Comparison of ENCODE assay signal across 8 cellular contexts in the genomic region with DNA sequence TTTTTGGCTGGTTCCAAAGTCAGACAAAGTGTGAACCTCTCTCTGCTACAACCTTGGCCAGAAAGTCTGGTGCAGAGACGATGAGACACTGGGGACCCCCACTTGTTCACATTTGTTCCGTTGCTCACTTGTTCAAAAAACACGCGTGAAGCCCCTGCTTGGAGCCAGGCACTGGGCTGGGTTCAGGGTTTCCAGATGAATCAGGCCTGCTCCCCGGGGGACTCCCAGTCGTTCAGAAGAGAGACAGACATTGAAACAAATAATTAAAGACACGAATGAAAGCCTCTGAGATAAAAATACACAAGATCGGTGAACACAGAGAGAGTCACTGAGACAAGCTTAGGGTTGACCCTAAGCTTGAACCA.
A peak's percentile ranks its signal among the peaks of the same experiment; 100 is the strongest.
DNase-seq lines count a peak whose midpoint lies in the region; ATAC-seq and TF ChIP-seq lines count a peak whose summit lies in the region.

No MANE protein-coding gene starts in this region.

- H3K4me3 ChIP-seq in GM12864 (ENCODE audit: low read depth, low read length) = peak overlapping the region; percentile 34
- H3K4me3 ChIP-seq in left ventricle myocardium inferior = no peak overlapping the region

- intact Hi-C loops in left ventricle myocardium inferior (cut with micrococcal nuclease) = no loop called here

- H3K4me1 ChIP-seq in left ventricle myocardium inferior = no peaks in the 10 kb centered on the region

- no peak for TF ChIP-seq CTCF in GM12864 (IDR thresholded peaks at IDR 0.05; ENCODE audit: low read depth, low read length, missing control alignments)
- TF ChIP-seq CTCF in left ventricle myocardium inferior (IDR thresholded peaks at IDR 0.05; ENCODE audit: borderline replicate concordance) = no peak
- TF ChIP-seq CTCF in progenitor cell of endocrine pancreas (IDR thresholded peaks at IDR 0.05; ENCODE audit: unreplicated experiment) = no peak

- H3K27me3 ChIP-seq in left ventricle myocardium inferior (ENCODE audit: low read depth) = peaks cover 37% of the 10 kb centered on the region

- H3K36me3 ChIP-seq in left ventricle myocardium inferior = no peaks in the 10 kb centered on the region

- H3K4me3 Mint-ChIP-seq in progenitor cell of endocrine pancreas (ENCODE audit: low read depth) = no peak overlapping the region

- ATAC-seq in HG02623 (IDR thresholded peaks at IDR 0.05; ENCODE audit: unreplicated experiment) = peak; percentile 17

- H3K27ac ChIP-seq in left ventricle myocardium inferior (replicated peaks) = no peak overlapping the region

- H3K27ac Mint-ChIP-seq in progenitor cell of endocrine pancreas = no peak overlapping the region

- DNase-seq in GM12864 (ENCODE audit: low read depth) (no peak), germinal center (ENCODE audit: low spot score) (peak; percentile 34), left ventricle myocardium inferior (no peak), NCI-H1105 (lab: John Stamatoyannopoulos, UW) (no peak), progenitor cell of endocrine pancreas (ENCODE audit: low spot score, unreplicated experiment) (no peak), NCI-H526 treated with DMSO at 0.1 percent for 48 hours (lab: John Stamatoyannopoulos, UW) (no peak)
- DNase-seq in activated CD4-positive, alpha-beta T cell treated with anti-CD3 and anti-CD28 coated beads for 1 hour = peak; percentile 28

- H3K9me3 ChIP-seq in left ventricle myocardium inferior (replicated peaks) = no peaks in the 10 kb centered on the region

- no peaks in the 10 kb centered on the region for H3K9me3 Mint-ChIP-seq in progenitor cell of endocrine pancreas (ENCODE audit: low read depth)

- H3K4me1 Mint-ChIP-seq in progenitor cell of endocrine pancreas (ENCODE audit: low read depth) = no peaks in the 10 kb centered on the region

- peaks cover 12% of the 10 kb centered on the region for H3K27me3 Mint-ChIP-seq in progenitor cell of endocrine pancreas

- no peaks in the 10 kb centered on the region for H3K36me3 Mint-ChIP-seq in progenitor cell of endocrine pancreas (ENCODE audit: insufficient read depth)

Comparison
In these comparisons a context has a peak if more than half of its experiments do, and no peak if none do; other contexts are left out.
1. DNase-seq: peak in activated CD4-positive, alpha-beta T cell treated with anti-CD3 and anti-CD28 coated beads for 1 hour (single experiment) and germinal center (single experiment); none in GM12864 (single experiment), left ventricle myocardium inferior (single experiment), NCI-H1105 (single experiment), progenitor cell of endocrine pancreas (single experiment) and NCI-H526 treated with DMSO at 0.1 percent for 48 hours (single experiment).